19 cellular contexts compared by ENCODE assay signal in the genomic region with DNA sequence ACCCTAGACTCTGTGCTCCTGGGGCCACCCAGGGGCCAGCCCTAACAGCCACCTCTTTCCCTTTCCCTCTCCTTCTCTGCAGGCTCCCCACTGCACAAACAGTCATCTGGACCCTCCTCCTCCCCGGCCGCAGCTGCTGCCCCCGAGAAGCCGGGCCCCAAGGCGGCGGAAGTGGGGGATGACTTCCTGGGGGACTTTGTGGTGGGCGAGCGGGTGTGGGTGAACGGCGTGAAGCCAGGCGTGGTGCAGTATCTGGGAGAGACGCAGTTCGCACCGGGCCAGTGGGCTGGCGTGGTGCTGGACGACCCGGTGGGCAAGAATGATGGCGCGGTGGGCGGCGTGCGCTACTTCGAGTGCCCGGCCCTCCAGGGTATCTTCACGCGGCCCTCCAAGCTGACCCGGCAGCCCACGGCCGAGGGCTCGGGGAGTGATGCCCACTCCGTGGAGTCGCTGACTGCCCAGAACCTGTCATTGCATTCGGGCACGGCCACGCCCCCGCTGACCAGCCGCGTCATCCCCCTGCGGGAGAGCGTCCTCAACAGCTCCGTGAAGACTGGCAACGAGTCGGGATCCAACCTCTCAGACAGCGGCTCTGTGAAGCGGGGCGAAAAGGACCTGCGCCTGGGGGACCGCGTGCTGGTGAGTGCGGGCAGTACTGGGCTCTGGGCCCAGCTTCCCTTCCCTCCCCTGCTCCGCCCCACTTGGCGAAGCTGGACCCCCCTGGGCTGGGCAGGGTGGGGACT.
"Had no signal": no experiment of that assay in that cellular context is flagged by ENCODE, and none has a peak within 500 bp of the region (broad histone marks: within the 10 kb centered on the region; RNA-seq: fewer than 3 reads in every experiment).

No MANE protein-coding gene starts in this region.

- DNase-seq: activated CD4-positive, alpha-beta T cell treated with anti-CD3 and anti-CD28 coated beads, Interleukin-2, amount 50 U/mL, for 48 hours; activated CD4-positive, CD25-positive, alpha-beta regulatory T cell treated with anti-CD3 and anti-CD28 coated beads, Interleukin-2, amount 50 U/mL, for 72 hours; activated naive CD4-positive, alpha-beta T cell treated with anti-CD3 and anti-CD28 coated beads, Interleukin-2, amount 10 ng/mL, durations not matched to agents 7 days and 5 days; amniotic stem cell; cortex of kidney; effector CD8-positive, alpha-beta T cell; gastrocnemius medialis; heart right ventricle; left lung; retina; stimulated activated CD4-positive, alpha-beta T cell treated with anti-CD3 and anti-CD28 coated beads, Interleukin-15, amount 100 ng/mL, for 24 hours; stimulated activated CD4-positive, alpha-beta T cell treated with anti-CD3 and anti-CD28 coated beads, Interleukin-4, amount 100 ng/mL, for 4 hours; stomach; T-helper 9 cell had no signal

- H3K27me3 ChIP-seq: gastrocnemius medialis, heart right ventricle, left lung, neural progenitor cell, stomach had no signal

- H3K4me3 Mint-ChIP-seq: activated naive CD4-positive, alpha-beta T cell treated with anti-CD3 and anti-CD28 coated beads, Interleukin-2, amount 10 ng/mL, durations not matched to agents 7 days and 5 days; brain; central memory CD8-positive, alpha-beta T cell; neural progenitor cell had no signal

- ATAC-seq: gastrocnemius medialis, left lung had no signal

- H3K9ac ChIP-seq: neural progenitor cell, parathyroid adenoma had no signal

- H3K4me1 ChIP-seq: gastrocnemius medialis, left lung, neural progenitor cell, parathyroid adenoma had no signal

- H3K9me3 Mint-ChIP-seq: activated naive CD4-positive, alpha-beta T cell treated with anti-CD3 and anti-CD28 coated beads, Interleukin-2, amount 10 ng/mL, durations not matched to agents 7 days and 5 days; activated T-helper 2 cell treated with anti-CD3 and anti-CD28 coated beads, Interferon-gamma antibody, Interleukin-2, Interleukin-4, amounts not matched to agents 10 μg/mL and 5 μg/mL and 100 μg/mL, durations not matched to agents 14 hours and 24 hours and 36 hours; brain; central memory CD8-positive, alpha-beta T cell; neural progenitor cell had no signal

- H3K4me2 ChIP-seq: neural progenitor cell had no signal

- H3K27me3 Mint-ChIP-seq: brain; central memory CD8-positive, alpha-beta T cell had no signal

- H3K36me3 ChIP-seq: gastrocnemius medialis, neural progenitor cell had no signal

- H3K79me2 ChIP-seq: parathyroid adenoma had no signal

- H3K9me3 ChIP-seq: gastrocnemius medialis, heart right ventricle, left lung, stomach had no signal

- H2AFZ ChIP-seq: neural progenitor cell, parathyroid adenoma had no signal

- H3K36me3 Mint-ChIP-seq: activated naive CD4-positive, alpha-beta T cell treated with anti-CD3 and anti-CD28 coated beads, Interleukin-2, amount 10 ng/mL, durations not matched to agents 7 days and 5 days had no signal

- H3K27ac ChIP-seq: gastrocnemius medialis, heart right ventricle, left lung, neural progenitor cell, parathyroid adenoma, stomach had no signal

- H3K27ac Mint-ChIP-seq: activated naive CD4-positive, alpha-beta T cell treated with anti-CD3 and anti-CD28 coated beads, Interleukin-2, amount 10 ng/mL, durations not matched to agents 7 days and 5 days; activated T-helper 2 cell treated with anti-CD3 and anti-CD28 coated beads, Interferon-gamma antibody, Interleukin-2, Interleukin-4, amounts not matched to agents 10 μg/mL and 5 μg/mL and 100 μg/mL, durations not matched to agents 14 hours and 24 hours and 36 hours; brain; neural progenitor cell had no signal

- H3K4me1 Mint-ChIP-seq: neural progenitor cell had no signal

- H3K4me3 ChIP-seq: gastrocnemius medialis, heart right ventricle, left lung, neural progenitor cell, stomach had no signal
